Comparison of ENCODE assay signal across 25 cellular contexts in the genomic region with DNA sequence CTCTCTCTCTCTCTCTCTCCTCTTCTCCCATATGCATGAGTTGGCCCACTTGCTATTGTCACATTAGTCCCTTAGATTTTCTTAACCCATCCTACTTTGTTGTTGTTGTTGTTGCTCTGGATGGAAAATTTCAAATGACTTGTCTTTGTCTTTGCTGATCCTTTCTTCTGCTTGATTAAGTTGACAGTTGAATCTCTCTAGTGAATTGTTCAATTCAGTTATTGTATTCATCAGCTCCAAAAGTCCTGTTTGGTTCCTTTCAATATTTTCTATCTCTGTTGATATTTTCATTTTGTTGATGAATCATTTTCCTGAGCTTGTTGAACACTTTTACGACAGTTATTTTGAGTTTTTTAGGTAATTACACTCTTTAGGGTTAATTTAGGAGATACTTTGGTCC. TPM values are rescaled to one million over a fixed set of nuclear protein-coding genes. Genes with fewer than 3 reads are reported as not detected.
DNase-seq lines count a peak whose midpoint lies in the region; ATAC-seq, FAIRE-seq and TF ChIP-seq lines count a peak whose summit lies in the region.
"Had no signal": no experiment of that assay in that cellular context is flagged by ENCODE, and none has a peak within 500 bp of the region (broad histone marks: within the 10 kb centered on the region; RNA-seq: fewer than 3 reads in every experiment).

No MANE protein-coding gene starts in this region.

- H2BK120ac ChIP-seq in neuronal stem cell (ENCODE audit: low read depth, low read length) = no peak overlapping the region

- H3K79me1 ChIP-seq in neuronal stem cell (ENCODE audit: low read depth, low read length) = no peaks in the 10 kb centered on the region

- H2BK15ac ChIP-seq in neuronal stem cell (ENCODE audit: low read length) = no peak overlapping the region

- no peak overlapping the region for H3K27ac Mint-ChIP-seq in astrocyte (ENCODE audit: unreplicated experiment)
- H3K27ac Mint-ChIP-seq: CD14-positive monocyte; CD4-positive, alpha-beta memory T cell; CD4-positive, CD25-positive, alpha-beta regulatory T cell; CD8-positive, alpha-beta memory T cell had no signal

- 0% methylated on average over 1 of the region's 1 CpG for WGBS in HepG2 (ENCODE audit: low lambda C conversion rate)
- 64% methylated on average over 1 of the region's 1 CpG for WGBS in right lobe of liver (ENCODE audit: insufficient coverage, low coverage, low lambda C conversion rate, missing lambda C conversion rate)
- WGBS in neuronal stem cell (ENCODE audit: extremely low coverage in 2 of 2, insufficient read length in 2 of 2, insufficient replicate concordance in 1 of 2), 2 donors = no CpG with 5 or more reads among the region's 1 CpG

- FAIRE-seq in HepG2 (lab: Jason Lieb, UNC) (no peak), astrocyte (lab: Jason Lieb, UNC) (peak; percentile 70)
- FAIRE-seq: A549, GM12878, GM12892, GM18507 had no signal

- TF ChIP-seq CTCF in HepG2 (CRISPR knock-in tag; IDR thresholded peaks at IDR 0.05) = no peak
- TF ChIP-seq CTCF in right lobe of liver (IDR thresholded peaks at IDR 0.05) = no peak
- no peak for TF ChIP-seq CTCF in astrocyte (IDR thresholded peaks at IDR 0.05; ENCODE audit: insufficient read depth, low read depth, low read length)

- in situ Hi-C loops in HepG2 (cut with HindIII; ENCODE audit: extremely low pct_ligation_motif_present, low pct_unique_long_range_greater_than_20kb) = no loop called here

- H3K4me1 Mint-ChIP-seq in astrocyte (ENCODE audit: low read depth, unreplicated experiment) = no peaks in the 10 kb centered on the region
- H3K4me1 Mint-ChIP-seq: CD14-positive monocyte; CD4-positive, alpha-beta memory T cell; CD8-positive, alpha-beta memory T cell had no signal

- H3K27me3 ChIP-seq in HepG2 (ENCODE audit: control insufficient read depth in 1 of 2, insufficient read depth in 2 of 2, low read length in 2 of 2) (0 out of 5 replicates have a peak, but pooled peaks cover 0 to 1% of the 10 kb centered on the region in 2 experiments), right lobe of liver (no peaks in the 10 kb centered on the region), astrocyte (ENCODE audit: insufficient read depth, low read length) (no peaks in the 10 kb centered on the region), neuronal stem cell (ENCODE audit: control insufficient read depth in 3 of 3, insufficient read depth in 3 of 3, low read depth in 1 of 3, low read length in 3 of 3) (no peaks in the 10 kb centered on the region)
- H3K27me3 ChIP-seq: BE2C, BLaER1 had no signal

- CTCF ChIA-PET in HepG2 (lab: Yijun Ruan, JAX; ENCODE audit: low intra/inter-chr PET ratio, low total read pairs) = no interaction called here

- H3K27me3 Mint-ChIP-seq in astrocyte (ENCODE audit: low read depth, unreplicated experiment) = peaks cover 1% of the 10 kb centered on the region

- H3K4me3 Mint-ChIP-seq in astrocyte (ENCODE audit: unreplicated experiment) = no peak overlapping the region
- H3K4me3 Mint-ChIP-seq: CD14-positive monocyte; CD4-positive, alpha-beta memory T cell; CD4-positive, CD25-positive, alpha-beta regulatory T cell; CD8-positive, alpha-beta memory T cell had no signal

- H4K20me1 ChIP-seq in HepG2 (ENCODE audit: insufficient read depth, low read length) (no peaks in the 10 kb centered on the region), astrocyte (ENCODE audit: insufficient read depth, low read length) (no peaks in the 10 kb centered on the region)
- H4K20me1 ChIP-seq: BLaER1 had no signal

- H3K4me1 ChIP-seq in HepG2 (ENCODE audit: insufficient read depth, low read length) (no peaks in the 10 kb centered on the region), right lobe of liver (no peaks in the 10 kb centered on the region), astrocyte (ENCODE audit: insufficient read depth, low read length) (no peaks in the 10 kb centered on the region), neuronal stem cell (ENCODE audit: control insufficient read depth in 2 of 2, insufficient read depth in 1 of 2, low read depth in 1 of 2, low read length in 2 of 2) (no peaks in the 10 kb centered on the region)
- H3K4me1 ChIP-seq: A549, BE2C, BLaER1 had no signal

- H4K91ac ChIP-seq in neuronal stem cell (ENCODE audit: low read depth, low read length, poor library complexity) = no peak overlapping the region

- H3K27ac ChIP-seq in HepG2 (ENCODE audit: extremely low read length, insufficient read depth, low read length) (no peak overlapping the region), right lobe of liver (no peak overlapping the region), astrocyte (ENCODE audit: low read depth, low read length) (no peak overlapping the region), neuronal stem cell (replicated peaks; ENCODE audit: low read length) (no peak overlapping the region)
- H3K27ac ChIP-seq: 22Rv1, A549, BLaER1 had no signal

- peaks cover 6% of the 10 kb centered on the region for H3K9me3 ChIP-seq in HepG2 (ENCODE audit: low read length)
- no peaks in the 10 kb centered on the region for H3K9me3 ChIP-seq in right lobe of liver
- H3K9me3 ChIP-seq in astrocyte (ENCODE audit: insufficient read depth, low read depth, low read length) = peaks cover 1% of the 10 kb centered on the region
- peaks cover 6 to 12% of the 10 kb centered on the region in 2 donors for H3K9me3 ChIP-seq in neuronal stem cell (replicated peaks in 1 of 2; ENCODE audit: control insufficient read depth in 2 of 2, insufficient read depth in 1 of 2, low read depth in 1 of 2, low read length in 2 of 2)
- H3K9me3 ChIP-seq: BE2C had no signal

- H3K18ac ChIP-seq in neuronal stem cell (ENCODE audit: low read length) = no peak overlapping the region

- no peak overlapping the region for H3K4ac ChIP-seq in neuronal stem cell (ENCODE audit: low read length)

- no peaks in the 10 kb centered on the region for H3K79me2 ChIP-seq in HepG2 (ENCODE audit: insufficient read depth, low read length)
- no peaks in the 10 kb centered on the region for H3K79me2 ChIP-seq in astrocyte (ENCODE audit: insufficient read depth, low read length)

- no peak overlapping the region for H2BK5ac ChIP-seq in neuronal stem cell (ENCODE audit: low read length)

- TF ChIP-seq EP300 in HepG2 (IDR thresholded peaks at IDR 0.05; ENCODE audit: low read depth in 2 of 2, low read length in 2 of 2) = no peak
- no peak for TF ChIP-seq EP300 in HepG2 (CRISPR knock-in tag; IDR thresholded peaks at IDR 0.05; ENCODE audit: borderline replicate concordance)

- ATAC-seq in HepG2 (no peak), right lobe of liver (no peak)
- ATAC-seq: A549, GM12878 had no signal

- no peak for TF ChIP-seq RAD21 in HepG2 (CRISPR knock-in tag; IDR thresholded peaks at IDR 0.05)

- no peak overlapping the region for H2AFZ ChIP-seq in HepG2 (ENCODE audit: low read length)
- no peak overlapping the region for H2AFZ ChIP-seq in astrocyte (ENCODE audit: low read depth, low read length)
- no peak overlapping the region for H2AFZ ChIP-seq in neuronal stem cell (ENCODE audit: low read length)

- DNase-seq in HepG2 (ENCODE audit: low spot score) (no peak), right lobe of liver (no peak), astrocyte (ENCODE audit: low read depth) (no peak), NCI-H510A treated with DMSO at 0.1 percent for 48 hours (lab: John Stamatoyannopoulos, UW) (no peak), neuronal stem cell (ENCODE audit: low spot score) (no peak)
- DNase-seq: BE2C; C1 segment of cervical spinal cord; CD4-positive, alpha-beta memory T cell; CD4-positive, CD25-positive, alpha-beta regulatory T cell; CD8-positive, alpha-beta memory T cell; COR-L47; DMS 273 treated with DMSO at 0.1 percent for 48 hours; DMS153; DMS53; DMS79; DND-41; EL; GDM1 had no signal

- no peak overlapping the region for H3K14ac ChIP-seq in neuronal stem cell (ENCODE audit: low read length)

- H3K9ac ChIP-seq in HepG2 (ENCODE audit: insufficient read depth, low read depth, low read length) (no peak overlapping the region), astrocyte (ENCODE audit: low read length) (no peak overlapping the region), neuronal stem cell (ENCODE audit: low read depth, low read length, poor library complexity) (no peak overlapping the region)
- H3K9ac ChIP-seq: BLaER1 had no signal

- H3K36me3 ChIP-seq in HepG2 (replicated peaks in 1 of 2; ENCODE audit: control insufficient read depth in 1 of 2, insufficient read depth in 2 of 2, low read length in 2 of 2) = no peaks in the 10 kb centered on the region
- H3K36me3 ChIP-seq in right lobe of liver = no peaks in the 10 kb centered on the region
- no peaks in the 10 kb centered on the region for H3K36me3 ChIP-seq in astrocyte (ENCODE audit: insufficient read depth, low read length)
- H3K36me3 ChIP-seq in neuronal stem cell (replicated peaks in 1 of 2; ENCODE audit: control insufficient read depth in 2 of 2, insufficient read depth in 2 of 2, low read length in 2 of 2) = no peaks in the 10 kb centered on the region
- H3K36me3 ChIP-seq: BE2C, BLaER1 had no signal

- TF ChIP-seq POLR2A in HepG2 (IDR thresholded peaks at IDR 0.05; ENCODE audit: insufficient read depth in 1 of 2, low read depth in 2 of 2, low read length in 2 of 2) = no peak
- TF ChIP-seq POLR2A in right lobe of liver (IDR thresholded peaks at IDR 0.05) = no peak

- intact Hi-C loops in HepG2 (cut with micrococcal nuclease; ENCODE audit: unreplicated experiment) = no loop called here
- intact Hi-C loops in right lobe of liver (cut with DNase I) = no loop called here

- H3K4me2 ChIP-seq in HepG2 (ENCODE audit: low read depth, low read length) = no peak overlapping the region
- no peak overlapping the region for H3K4me2 ChIP-seq in astrocyte (ENCODE audit: low read length)
- no peak overlapping the region for H3K4me2 ChIP-seq in neuronal stem cell (ENCODE audit: insufficient read depth, low read length, poor library complexity, severe bottlenecking)
- H3K4me2 ChIP-seq: A549, BLaER1 had no signal

- H4K8ac ChIP-seq in neuronal stem cell (ENCODE audit: low read depth, low read length) = no peak overlapping the region

- no peaks in the 10 kb centered on the region for H3K36me3 Mint-ChIP-seq in astrocyte (ENCODE audit: low read depth, unreplicated experiment)
- H3K36me3 Mint-ChIP-seq: CD14-positive monocyte had no signal

- POLR2A ChIA-PET in HepG2 (lab: Yijun Ruan, JAX) = no interaction called here

- BruUV-seq in HepG2 (replicated peaks; lab: Mats Ljungman, UMichigan) = no TSS peak

- H3K4me3 ChIP-seq in HepG2 (replicated peaks in 1 of 3; ENCODE audit: insufficient read depth in 1 of 3, low read depth in 2 of 3, low read length in 3 of 3) = no peak overlapping the region
- no peak overlapping the region for H3K4me3 ChIP-seq in right lobe of liver
- H3K4me3 ChIP-seq in astrocyte (ENCODE audit: insufficient read depth, low read depth, low read length) = no peak overlapping the region
- H3K4me3 ChIP-seq in neuronal stem cell (ENCODE audit: low read length in 2 of 2) = no peak overlapping the region
- H3K4me3 ChIP-seq: A549, BLaER1, GM12878 had no signal

- no peak overlapping the region for H3K23ac ChIP-seq in neuronal stem cell (ENCODE audit: low read depth, low read length, poor library complexity)

- peaks cover 7% of the 10 kb centered on the region for H3K9me3 Mint-ChIP-seq in astrocyte (ENCODE audit: unreplicated experiment)

- no peak overlapping the region for H2AK5ac ChIP-seq in neuronal stem cell (ENCODE audit: low read depth, low read length)

- no peak overlapping the region for H2BK12ac ChIP-seq in neuronal stem cell (ENCODE audit: low read length)

RNA-seq across cellular contexts. Expression of a gene that starts 18.8 kb away (rescaled TPM):
- 30.6 and 41.5 TPM in 2 replicates for total RNA-seq in HepG2 (2016; rRNA removed; fragmentation: Illumina TruSeq; extraction: Trizol)
- total RNA-seq in HepG2 (2016; cell fraction: cytosol; rRNA removed; fragmentation: Illumina TruSeq; extraction: Trizol; ENCODE audit: low read depth) = 2.9 and 3.0 TPM in 2 replicates
- 29.9 and 41.4 TPM in 2 replicates for total RNA-seq in HepG2 (2016; cell fraction: insoluble cytoplasmic fraction; rRNA removed; fragmentation: Illumina TruSeq; extraction: Trizol)
- total RNA-seq in HepG2 (2016; cell fraction: membrane; rRNA removed; fragmentation: Illumina TruSeq; extraction: Trizol) = 13.4 and 16.1 TPM in 2 replicates
- total RNA-seq in HepG2 (2016; cell fraction: nucleus; rRNA removed; fragmentation: Illumina TruSeq; extraction: Trizol) = 48.7 and 57.0 TPM in 2 replicates
- 10.1 and 12.4 TPM in 2 replicates for polyA plus RNA-seq in HepG2 (2011; rRNA removed)
- 7.3 and 12.6 TPM in 2 replicates for polyA plus RNA-seq in HepG2 (2011; cell fraction: cytosol; rRNA removed)
- 8.6 and 11.3 TPM in 2 replicates for polyA plus RNA-seq in HepG2 (2011; cell fraction: nucleus; rRNA removed)
- polyA plus RNA-seq in HepG2 (2012) = 9.1 and 11.5 TPM in 2 replicates
- polyA plus RNA-seq in HepG2 (2016; cell fraction: cytosol; fragmentation: Illumina TruSeq; extraction: Trizol; ENCODE audit: low read depth) = 1.6 and 1.7 TPM in 2 replicates
- polyA plus RNA-seq in HepG2 (2016; cell fraction: insoluble cytoplasmic fraction; fragmentation: Illumina TruSeq; extraction: Trizol; ENCODE audit: low read depth) = 18.8 and 18.9 TPM in 2 replicates
- 5.4 and 5.9 TPM in 2 replicates for polyA plus RNA-seq in HepG2 (2016; cell fraction: membrane; fragmentation: Illumina TruSeq; extraction: Trizol; ENCODE audit: low read depth)
- polyA plus RNA-seq in HepG2 (2016; cell fraction: nucleus; fragmentation: Illumina TruSeq; extraction: Trizol; ENCODE audit: insufficient read depth, low read depth) = 33.7 and 34.0 TPM in 2 replicates
- 13.8 and 25.4 TPM in 2 replicates for polyA minus RNA-seq in HepG2 (2011; rRNA and poly(A)+ RNA removed; ENCODE audit: low replicate concordance)
- 16.4 and 16.8 TPM in 2 replicates for polyA minus RNA-seq in HepG2 (2011; cell fraction: cytosol; rRNA and poly(A)+ RNA removed)
- polyA minus RNA-seq in HepG2 (2011; cell fraction: nucleus; rRNA and poly(A)+ RNA removed) = 35.3 and 36.4 TPM in 2 replicates
- 10 to 100 TPM; 36.9 to 70.7 (median 52.0) TPM for total RNA-seq in right lobe of liver
- 12.7 and 13.1 TPM in 2 replicates for total RNA-seq in astrocyte
- polyA plus RNA-seq in neuronal stem cell (2013, experiment 1 of 2) = 2.8 TPM
- polyA plus RNA-seq in neuronal stem cell (2013, experiment 2 of 2) = 2.9 TPM
